Comparison of ENCODE assay signal across 8 cellular contexts in genomic region chr1:110390096-110390495, GRCh38. TPM values are rescaled to one million over a fixed set of nuclear protein-coding genes. Genes with fewer than 3 reads are reported as not detected.
DNase-seq lines count a peak whose midpoint lies in the region; ATAC-seq, FAIRE-seq and TF ChIP-seq lines count a peak whose summit lies in the region.

No MANE protein-coding gene starts in this region.

- H3K4me1 ChIP-seq in HEK293 (ENCODE audit: control insufficient read depth, insufficient read depth, low read length) (no peaks in the 10 kb centered on the region; the same call in 1 of the 2 replicates), stomach (peaks cover 0 to 40% (median 9%) of the 10 kb centered on the region in 4 donors)

- H3K4me3 ChIP-seq in HEK293 (ENCODE audit: low read depth, low read length) (peak overlapping the region; percentile 7; the same call in 1 of the 2 replicates), bronchial epithelial cell (ENCODE audit: low read depth, low read length) (peak overlapping the region; percentile 45), kidney epithelial cell (ENCODE audit: low read depth, low read length) (peak overlapping the region; percentile 32), stomach (peak overlapping the region; percentile 13 to 24 (median 18))

- H3K36me3 ChIP-seq in HEK293 (ENCODE audit: control insufficient read depth in 2 of 2, insufficient read depth in 1 of 2, low read length in 2 of 2), result peaks cover 0 to 25% of the 10 kb centered on the region in 2 experiments; a peak in 2 of 3 replicates
- peaks cover 2% of the 10 kb centered on the region for H3K36me3 ChIP-seq in bronchial epithelial cell (ENCODE audit: control insufficient read depth, insufficient read depth, low read length)
- peaks cover 3% of the 10 kb centered on the region for H3K36me3 ChIP-seq in kidney epithelial cell (ENCODE audit: control insufficient read depth, insufficient read depth, low read length)
- peaks cover 0 to 14% (median 8%) of the 10 kb centered on the region in 4 donors for H3K36me3 ChIP-seq in stomach

- TF ChIP-seq CTCF in HEK293 (tag by site-specific recombination; IDR thresholded peaks at IDR 0.05) (no peak), bronchial epithelial cell (IDR thresholded peaks at IDR 0.05; ENCODE audit: insufficient read depth, low read length, severe bottlenecking) (no peak), kidney epithelial cell (IDR thresholded peaks at IDR 0.05; ENCODE audit: insufficient read depth, low read length, poor library complexity, severe bottlenecking) (no peak), stomach (IDR thresholded peaks at IDR 0.05) (no peak)

- H3K27ac ChIP-seq in HEK293 (ENCODE audit: extremely low read depth, low read depth, low read length) (no peak overlapping the region), stomach (peak overlapping the region in 4 of 5 donors; percentile 39 to 77 (median 74)), caudate nucleus (ENCODE audit: low read depth, low read length) (no peak overlapping the region)

- intact Hi-C loops in stomach (cut with DNase I; ENCODE audit: low total_unique reads), result no loop called here

- no peak for ATAC-seq in HG02870 (IDR thresholded peaks at IDR 0.05; ENCODE audit: unreplicated experiment)
- ATAC-seq in GM19351 (IDR thresholded peaks at IDR 0.05; ENCODE audit: unreplicated experiment), result no peak

- TF ChIP-seq POLR2A in stomach (IDR thresholded peaks at IDR 0.05), result no peak

- H3K27me3 ChIP-seq in bronchial epithelial cell (ENCODE audit: control insufficient read depth, insufficient read depth, low read length) (no peaks in the 10 kb centered on the region), kidney epithelial cell (ENCODE audit: control insufficient read depth, insufficient read depth, low read length) (no peaks in the 10 kb centered on the region), stomach (no peaks in the 10 kb centered on the region)

- no peak for FAIRE-seq in bronchial epithelial cell (lab: Jason Lieb, UNC)

- CTCF ChIA-PET in HEK293 (lab: Yijun Ruan, JAX), result interaction anchor here (0.6 to 1.1 kb wide), 2 partner anchors 134 to 1097 kb away, joined by 3 read pairs; no protein-coding TSS in a partner anchor

- 49 to 65% (median 56%) methylated on average over 6 of the region's 6 CpGs for WGBS in stomach, 5 donors

- no peak for TF ChIP-seq EP300 in stomach (IDR thresholded peaks at IDR 0.05)

- POLR2A ChIA-PET in HEK293 (lab: Yijun Ruan, JAX), result interaction anchor here (1.7 kb wide), 1 partner anchor 51 kb away, joined by 10 read pairs; the partner anchor contains the start of gene RBM15

- H3K9me3 ChIP-seq in HEK293 (ENCODE audit: control insufficient read depth, insufficient read depth, low read depth, low read length) (no peaks in the 10 kb centered on the region), stomach (no peaks in the 10 kb centered on the region)

- DNase-seq in bronchial epithelial cell (ENCODE audit: low read depth) (peak; percentile 83), kidney epithelial cell (ENCODE audit: low read depth) (peak; percentile 38), stomach (no peak), NCI-H510A (lab: John Stamatoyannopoulos, UW) (no peak), caudate nucleus (lab: John Stamatoyannopoulos, UW) (no peak)

TF ChIP-seq in HEK293, 187 proteins besides CTCF, POLR2A, EP300 and RAD21:
- peak; percentile 37; the same call in 1 of the 2 replicates for TF ChIP-seq PRDM10 (tag by site-specific recombination; IDR thresholded peaks at IDR 0.05)
- TF ChIP-seq ZNF623 (tag by site-specific recombination; IDR thresholded peaks at IDR 0.05), result no peak
- TF ChIP-seq, protein P1, sequence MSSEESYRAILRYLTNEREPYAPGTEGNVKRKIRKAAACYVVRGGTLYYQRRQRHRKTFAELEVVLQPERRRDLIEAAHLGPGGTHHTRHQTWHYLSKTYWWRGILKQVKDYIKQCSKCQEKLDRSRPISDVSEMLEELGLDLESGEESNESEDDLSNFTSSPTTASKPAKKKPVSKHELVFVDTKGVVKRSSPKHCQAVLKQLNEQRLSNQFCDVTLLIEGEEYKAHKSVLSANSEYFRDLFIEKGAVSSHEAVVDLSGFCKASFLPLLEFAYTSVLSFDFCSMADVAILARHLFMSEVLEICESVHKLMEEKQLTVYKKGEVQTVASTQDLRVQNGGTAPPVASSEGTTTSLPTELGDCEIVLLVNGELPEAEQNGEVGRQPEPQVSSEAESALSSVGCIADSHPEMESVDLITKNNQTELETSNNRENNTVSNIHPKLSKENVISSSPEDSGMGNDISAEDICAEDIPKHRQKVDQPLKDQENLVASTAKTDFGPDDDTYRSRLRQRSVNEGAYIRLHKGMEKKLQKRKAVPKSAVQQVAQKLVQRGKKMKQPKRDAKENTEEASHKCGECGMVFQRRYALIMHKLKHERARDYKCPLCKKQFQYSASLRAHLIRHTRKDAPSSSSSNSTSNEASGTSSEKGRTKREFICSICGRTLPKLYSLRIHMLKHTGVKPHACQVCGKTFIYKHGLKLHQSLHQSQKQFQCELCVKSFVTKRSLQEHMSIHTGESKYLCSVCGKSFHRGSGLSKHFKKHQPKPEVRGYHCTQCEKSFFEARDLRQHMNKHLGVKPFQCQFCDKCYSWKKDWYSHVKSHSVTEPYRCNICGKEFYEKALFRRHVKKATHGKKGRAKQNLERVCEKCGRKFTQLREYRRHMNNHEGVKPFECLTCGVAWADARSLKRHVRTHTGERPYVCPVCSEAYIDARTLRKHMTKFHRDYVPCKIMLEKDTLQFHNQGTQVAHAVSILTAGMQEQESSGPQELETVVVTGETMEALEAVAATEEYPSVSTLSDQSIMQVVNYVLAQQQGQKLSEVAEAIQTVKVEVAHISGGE (tag by site-specific recombination; conservative IDR thresholded peaks at IDR 0.05; ENCODE audit: low read depth), result peak; percentile 76

RNA-seq across cellular contexts. Expression of gene SLC16A4, which starts 0.7 kb away (rescaled TPM):
- total RNA-seq in bronchial epithelial cell (34.2 and 101 TPM in 2 replicates), kidney epithelial cell (15.4 and 25.4 TPM in 2 replicates), stomach (10 to 100 TPM in 1 of 5 donors, 1 to 10 TPM in 2, under 1 TPM in 1, not detected in 1; 0.89 to 11.1 (median 3.8) TPM)
- polyA plus RNA-seq in stomach, result 1 to 10 TPM; 1.7 to 8.7 (median 2.6) TPM

RNA-seq across cellular contexts. Expression of gene LAMTOR5, which starts 17.4 kb away (rescaled TPM):
- total RNA-seq in bronchial epithelial cell (29.5 and 73.7 TPM in 2 replicates), kidney epithelial cell (129 and 198 TPM in 2 replicates), stomach (10 to 100 TPM in 3 of 5 donors, 1 to 10 TPM in 1, not detected in 1; 8.5 to 48.8 (median 18.6) TPM)
- polyA plus RNA-seq in stomach, result 100 to 1,000 TPM; 269 to 440 (median 318) TPM

RNA-seq across cellular contexts. Expression of gene RBM15, which starts 50.9 kb away (rescaled TPM):
- 33.4 and 37.1 TPM in 2 replicates for total RNA-seq in bronchial epithelial cell
- total RNA-seq in kidney epithelial cell, result 23.1 and 28.2 TPM in 2 replicates
- 10 to 100 TPM; 29.0 to 58.6 (median 40.3) TPM for total RNA-seq in stomach
- 1 to 10 TPM; 1.5 to 2.4 (median 2.1) TPM for polyA plus RNA-seq in stomach

Comparison
In these comparisons a context has a peak if more than half of its experiments do, and no peak if none do; other contexts are left out.
1. H3K27ac ChIP-seq: peak in stomach (4 of 5); none in HEK293 (single experiment) and caudate nucleus (single experiment).
2. DNase-seq: peak in bronchial epithelial cell (single experiment) and kidney epithelial cell (single experiment); none in stomach (single experiment), NCI-H510A (single experiment) and caudate nucleus (0 of 61).
3. Peak in every context shown above with its lines, with median percentiles within 50 percentile points of each other: H3K4me3 ChIP-seq.